In the genomic region with DNA sequence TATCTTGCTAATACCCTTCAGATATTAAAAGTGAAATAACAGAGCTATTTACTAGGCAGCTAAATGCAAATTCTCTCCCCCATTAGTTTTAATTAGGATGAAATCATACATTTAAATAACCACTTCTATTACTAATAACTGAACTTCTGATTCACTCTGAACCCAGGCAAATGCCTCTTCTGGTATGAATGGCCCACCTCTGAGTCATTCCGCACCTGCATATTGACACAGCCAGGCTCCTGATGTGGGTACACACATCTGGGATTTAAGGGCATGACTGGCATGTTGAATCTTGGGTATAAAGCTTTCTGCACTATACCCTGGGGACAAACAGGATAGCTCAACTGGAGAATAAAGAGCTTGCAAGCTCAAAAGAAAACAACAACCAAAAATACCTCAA, we compare ENCODE assay signal across 8 cellular contexts.
DNase-seq lines count a peak whose midpoint lies in the region; ATAC-seq and TF ChIP-seq lines count a peak whose summit lies in the region.

No MANE protein-coding gene starts in this region.

- no peak overlapping the region for H2AFZ ChIP-seq in OCI-LY3 (ENCODE audit: low read depth, low read length)

- no peak overlapping the region for H3K27ac ChIP-seq in OCI-LY3 (ENCODE audit: low read length)

- DNase-seq in activated CD4-positive, alpha-beta T cell treated with anti-CD3 and anti-CD28 coated beads for 48 hours, result peak; percentile 60
- DNase-seq in activated CD4-positive, alpha-beta T cell treated with anti-CD3 and anti-CD28 coated beads, Interleukin-2, amount 50 U/mL, for 4 hours, result no peak
- DNase-seq in stimulated activated CD4-positive, alpha-beta T cell treated with anti-CD3 and anti-CD28 coated beads, Interleukin-4, amount 100 ng/mL, for 48 hours (ENCODE audit: low read depth in 2 of 2), result peak; percentile 8 to 29
- DNase-seq in C1 segment of cervical spinal cord (lab: John Stamatoyannopoulos, UW), result no peak
- DNase-seq in hepatic stellate cell (ENCODE audit: low spot score), result no peak
- DNase-seq in MG63, result no peak

- H3K27me3 ChIP-seq in OCI-LY3 (ENCODE audit: low read depth, low read length) (peaks cover 51% of the 10 kb centered on the region), MG63 (no peaks in the 10 kb centered on the region)

- H3K4me2 ChIP-seq in OCI-LY3 (ENCODE audit: low read length), result peak overlapping the region; percentile 57

- no peak overlapping the region for H3K9ac ChIP-seq in OCI-LY3 (ENCODE audit: low read length)

- H3K36me3 ChIP-seq in OCI-LY3 (replicated peaks; ENCODE audit: low read depth, low read length) (no peaks in the 10 kb centered on the region), MG63 (no peaks in the 10 kb centered on the region)

- no peaks in the 10 kb centered on the region for H3K79me2 ChIP-seq in OCI-LY3 (ENCODE audit: low read length)

- peak; percentile 69 for ATAC-seq in HG02642 (IDR thresholded peaks at IDR 0.05; ENCODE audit: poor library complexity, unreplicated experiment)

- no peak for TF ChIP-seq CTCF in OCI-LY3 (IDR thresholded peaks at IDR 0.05; ENCODE audit: low read depth, low read length)

- H3K9me3 ChIP-seq in OCI-LY3 (ENCODE audit: insufficient read depth, low read length) (no peaks in the 10 kb centered on the region), MG63 (no peaks in the 10 kb centered on the region)

- H3K4me3 ChIP-seq in OCI-LY3 (ENCODE audit: low read length), result peak overlapping the region; percentile 38
- no peak overlapping the region for H3K4me3 ChIP-seq in MG63

- peaks cover 27% of the 10 kb centered on the region for H3K4me1 ChIP-seq in OCI-LY3 (ENCODE audit: low read length)

- peaks cover 6% of the 10 kb centered on the region for H4K20me1 ChIP-seq in OCI-LY3 (ENCODE audit: insufficient read depth, low read length)

Comparison
In these comparisons a context has a peak if more than half of its experiments do, and no peak if none do; other contexts are left out.
1. DNase-seq: peak in activated CD4-positive, alpha-beta T cell treated with anti-CD3 and anti-CD28 coated beads for 48 hours (single experiment) and stimulated activated CD4-positive, alpha-beta T cell treated with anti-CD3 and anti-CD28 coated beads, Interleukin-4, amount 100 ng/mL, for 48 hours (2 of 2); none in activated CD4-positive, alpha-beta T cell treated with anti-CD3 and anti-CD28 coated beads, Interleukin-2, amount 50 U/mL, for 4 hours (0 of 2), C1 segment of cervical spinal cord (0 of 14), hepatic stellate cell (single experiment) and MG63 (single experiment).